In the genomic region with DNA sequence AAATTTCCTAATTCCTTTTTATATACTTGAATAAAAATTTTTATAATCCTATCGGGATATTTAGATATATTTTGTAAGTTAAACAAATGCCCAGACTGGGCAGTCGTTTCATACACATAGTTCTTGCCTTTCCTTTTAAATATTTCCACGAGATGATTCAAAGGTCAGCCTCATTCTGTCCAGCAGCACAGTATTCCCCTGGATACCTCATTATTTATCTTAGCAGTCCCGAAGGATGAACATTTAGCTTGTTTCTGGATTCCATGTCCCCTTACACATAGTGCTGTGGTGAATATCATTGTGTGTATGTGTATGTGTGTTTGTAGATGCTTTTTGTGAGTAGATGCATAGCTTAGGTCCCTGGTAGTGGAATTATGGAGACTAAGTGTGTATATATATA, we compare ENCODE assay signal across 1 cellular context.
TF ChIP-seq lines count a peak whose summit lies in the region.

No MANE protein-coding gene starts in this region.

TF ChIP-seq in HepG2, 621 proteins besides CTCF, POLR2A, EP300 and RAD21:
- no peak for TF ChIP-seq SRY (CRISPR knock-in tag; IDR thresholded peaks at IDR 0.05)
- no peak for TF ChIP-seq ZBTB42 (CRISPR knock-in tag; IDR thresholded peaks at IDR 0.05)
- TF ChIP-seq, protein P1, sequence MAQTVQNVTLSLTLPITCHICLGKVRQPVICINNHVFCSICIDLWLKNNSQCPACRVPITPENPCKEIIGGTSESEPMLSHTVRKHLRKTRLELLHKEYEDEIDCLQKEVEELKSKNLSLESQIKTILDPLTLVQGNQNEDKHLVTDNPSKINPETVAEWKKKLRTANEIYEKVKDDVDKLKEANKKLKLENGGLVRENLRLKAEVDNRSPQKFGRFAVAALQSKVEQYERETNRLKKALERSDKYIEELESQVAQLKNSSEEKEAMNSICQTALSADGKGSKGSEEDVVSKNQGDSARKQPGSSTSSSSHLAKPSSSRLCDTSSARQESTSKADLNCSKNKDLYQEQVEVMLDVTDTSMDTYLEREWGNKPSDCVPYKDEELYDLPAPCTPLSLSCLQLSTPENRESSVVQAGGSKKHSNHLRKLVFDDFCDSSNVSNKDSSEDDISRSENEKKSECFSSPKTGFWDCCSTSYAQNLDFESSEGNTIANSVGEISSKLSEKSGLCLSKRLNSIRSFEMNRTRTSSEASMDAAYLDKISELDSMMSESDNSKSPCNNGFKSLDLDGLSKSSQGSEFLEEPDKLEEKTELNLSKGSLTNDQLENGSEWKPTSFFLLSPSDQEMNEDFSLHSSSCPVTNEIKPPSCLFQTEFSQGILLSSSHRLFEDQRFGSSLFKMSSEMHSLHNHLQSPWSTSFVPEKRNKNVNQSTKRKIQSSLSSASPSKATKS (CRISPR knock-in tag; IDR thresholded peaks at IDR 0.05) = no peak
- TF ChIP-seq KDM5A (IDR thresholded peaks at IDR 0.05; ENCODE audit: borderline replicate concordance, low read length) = no peak
- no peak for TF ChIP-seq ZNF782 (CRISPR knock-in tag; IDR thresholded peaks at IDR 0.05; ENCODE audit: borderline replicate concordance)
- TF ChIP-seq SAP130 (CRISPR knock-in tag; IDR thresholded peaks at IDR 0.05; ENCODE audit: low read depth) = peak; percentile 12; the same call in 1 of the 2 replicates
- no peak for TF ChIP-seq WIZ (CRISPR knock-in tag; IDR thresholded peaks at IDR 0.05)
- TF ChIP-seq FLYWCH1 (CRISPR knock-in tag; IDR thresholded peaks at IDR 0.05) = no peak
- TF ChIP-seq ZBTB1 (CRISPR knock-in tag; IDR thresholded peaks at IDR 0.05; ENCODE audit: borderline replicate concordance) = no peak
- TF ChIP-seq ZFP36L1 (CRISPR knock-in tag; IDR thresholded peaks at IDR 0.05) = no peak
- TF ChIP-seq BCL6 (CRISPR knock-in tag; IDR thresholded peaks at IDR 0.05) = 0 out of 2 replicates have a peak, but pooled peaks have one; percentile 19
- peak; percentile 61 for TF ChIP-seq HNF4A (CRISPR knock-in tag; IDR thresholded peaks at IDR 0.05)
- TF ChIP-seq, protein P2, sequence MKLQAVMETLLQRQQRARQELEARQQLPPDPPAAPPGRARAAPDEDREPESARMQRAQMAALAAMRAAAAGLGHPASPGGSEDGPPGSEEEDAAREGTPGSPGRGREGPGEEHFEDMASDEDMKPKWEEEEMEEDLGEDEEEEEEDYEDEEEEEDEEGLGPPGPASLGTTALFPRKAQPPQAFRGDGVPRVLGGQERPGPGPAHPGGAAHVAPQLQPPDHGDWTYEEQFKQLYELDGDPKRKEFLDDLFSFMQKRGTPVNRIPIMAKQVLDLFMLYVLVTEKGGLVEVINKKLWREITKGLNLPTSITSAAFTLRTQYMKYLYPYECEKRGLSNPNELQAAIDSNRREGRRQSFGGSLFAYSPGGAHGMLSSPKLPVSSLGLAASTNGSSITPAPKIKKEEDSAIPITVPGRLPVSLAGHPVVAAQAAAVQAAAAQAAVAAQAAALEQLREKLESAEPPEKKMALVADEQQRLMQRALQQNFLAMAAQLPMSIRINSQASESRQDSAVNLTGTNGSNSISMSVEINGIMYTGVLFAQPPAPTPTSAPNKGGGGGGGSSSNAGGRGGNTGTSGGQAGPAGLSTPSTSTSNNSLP (IDR thresholded peaks at IDR 0.05; ENCODE audit: low read depth, low read length) = peak; percentile 40; the same call in 1 of the 2 replicates
- TF ChIP-seq SUZ12 (IDR thresholded peaks at IDR 0.05; ENCODE audit: low read depth, low read length) = no peak
- TF ChIP-seq TARDBP (CRISPR knock-in tag; IDR thresholded peaks at IDR 0.05) = no peak
- TF ChIP-seq REL (CRISPR knock-in tag; conservative IDR thresholded peaks at IDR 0.05) = no peak
